12 cellular contexts compared by ENCODE assay signal in genomic region chr11:114111369-114112042, GRCh38. TPM values are rescaled to one million over a fixed set of nuclear protein-coding genes. Genes with fewer than 3 reads are reported as not detected.
DNase-seq lines count a peak whose midpoint lies in the region; ATAC-seq and TF ChIP-seq lines count a peak whose summit lies in the region.
"Had no signal": no experiment of that assay in that cellular context is flagged by ENCODE, and none has a peak within 500 bp of the region (broad histone marks: within the 10 kb centered on the region; RNA-seq: fewer than 3 reads in every experiment).

No MANE protein-coding gene starts in this region.

- H3K36me3 Mint-ChIP-seq in Calu3 (ENCODE audit: insufficient read depth, unreplicated experiment), result no peaks in the 10 kb centered on the region

- H3K27me3 Mint-ChIP-seq in Calu3 (ENCODE audit: unreplicated experiment), result peaks cover 100% of the 10 kb centered on the region

- POLR2A ChIA-PET in HEK293T (lab: Yijun Ruan, JAX), result interaction anchor here (0.6 to 1.0 kb wide), 3 partner anchors 8 to 31 kb away, joined by 3 read pairs; no protein-coding TSS in a partner anchor

- no TSS peak for BruUV-seq in Calu3 (replicated peaks; lab: Mats Ljungman, UMichigan)

- intact Hi-C loops in left cardiac atrium (cut with DNase I) (loop anchor here in 1 of 2 donors (10.0 kb wide), 1 partner anchor 47 kb away; no protein-coding TSS in a partner anchor), Calu3 (cut with micrococcal nuclease; ENCODE audit: unreplicated experiment) (no loop called here)

- DNase-seq in Ammon's horn (ENCODE audit: low spot score) (peak; percentile 48), amniotic epithelial cell (ENCODE audit: low read depth) (peak; percentile 33), left cardiac atrium (no peak), renal cortical epithelial cell (ENCODE audit: low read depth) (peak; percentile 70), Calu3 (no peak), iPS-NIHi11 (ENCODE audit: low spot score) (no peak), HEK293T (ENCODE audit: extremely low spot score) (no peak)
- DNase-seq: activated naive CD4-positive, alpha-beta T cell; retina had no signal

- CTCF ChIA-PET in Calu3 (lab: Charles Lee), result no interaction called here
- CTCF ChIA-PET in HEK293T (lab: Yijun Ruan, JAX), result no interaction called here

- ATAC-seq in left cardiac atrium (peak; percentile 16 to 72), HG02623 (IDR thresholded peaks at IDR 0.05; ENCODE audit: unreplicated experiment) (no peak)

- TF ChIP-seq CTCF in Calu3 (IDR thresholded peaks at IDR 0.05; ENCODE audit: unreplicated experiment), result no peak

- no peaks in the 10 kb centered on the region for H3K4me1 Mint-ChIP-seq in Calu3 (ENCODE audit: low read depth, unreplicated experiment)

- H3K4me3 Mint-ChIP-seq in Calu3 (ENCODE audit: low read depth, unreplicated experiment), result no peak overlapping the region

- H3K27ac Mint-ChIP-seq in Calu3 (ENCODE audit: unreplicated experiment), result no peak overlapping the region

- H3K9me3 Mint-ChIP-seq in Calu3 (ENCODE audit: low read depth, unreplicated experiment), result no peaks in the 10 kb centered on the region

TF ChIP-seq in HEK293T, 16 proteins besides CTCF, POLR2A, EP300 and RAD21:
- TF ChIP-seq HDGF (IDR thresholded peaks at IDR 0.05; ENCODE audit: borderline replicate concordance) (no peak), ELF4 (IDR thresholded peaks at IDR 0.05) (no peak), ARNT (IDR thresholded peaks at IDR 0.05) (no peak), FOXA1 (IDR thresholded peaks at IDR 0.05) (no peak), L3MBTL2 (conservative IDR thresholded peaks at IDR 0.05) (no peak), TARDBP (IDR thresholded peaks at IDR 0.05) (no peak), BHLHE40 (IDR thresholded peaks at IDR 0.05; ENCODE audit: borderline replicate concordance) (no peak), ZNF384 (IDR thresholded peaks at IDR 0.05) (no peak), SP1 (IDR thresholded peaks at IDR 0.05) (no peak), LEF1 (IDR thresholded peaks at IDR 0.05; ENCODE audit: borderline replicate concordance) (no peak), FOXM1 (IDR thresholded peaks at IDR 0.05; ENCODE audit: borderline replicate concordance) (no peak), FOXK2 (IDR thresholded peaks at IDR 0.05) (no peak)

RNA-seq across cellular contexts. Expression of gene ZBTB16, which starts 52.0 kb away (rescaled TPM):
- total RNA-seq in left cardiac atrium (10 to 100 TPM; 65.2 to 79.5 TPM), renal cortical epithelial cell (5.7 and 53.7 TPM in 2 replicates), Calu3 (2022) (not detected in 2 replicates)
- total RNA-seq: H4, NCI-H460 had no signal

Comparison
In these comparisons a context has a peak if more than half of its experiments do, and no peak if none do; other contexts are left out.
1. DNase-seq: peak in Ammon's horn (single experiment), amniotic epithelial cell (single experiment) and renal cortical epithelial cell (single experiment); none in left cardiac atrium (single experiment), Calu3 (single experiment), iPS-NIHi11 (single experiment) and HEK293T (single experiment).